Comparison of ENCODE assay signal across 2 cellular contexts in genomic region chr1:92834617-92835016, GRCh38.
A peak's percentile ranks its signal among the peaks of the same experiment; 100 is the strongest.
TF ChIP-seq lines count a peak whose summit lies in the region.

No MANE protein-coding gene starts in this region.

TF ChIP-seq in IMR-90, 13 proteins besides CTCF, POLR2A, EP300 and RAD21:
- TF ChIP-seq ELK1 (IDR thresholded peaks at IDR 0.05; ENCODE audit: borderline replicate concordance, low read depth, low read length) (no peak), MAFK (IDR thresholded peaks at IDR 0.05; ENCODE audit: low read depth, low read length) (no peak), USF2 (IDR thresholded peaks at IDR 0.05; ENCODE audit: low read depth, low read length) (no peak)

TF ChIP-seq in K562, 482 proteins besides CTCF, POLR2A, EP300 and RAD21:
- TF ChIP-seq SIRT6 (IDR thresholded peaks at IDR 0.05; ENCODE audit: low read depth, low read length) (no peak), HOMEZ (CRISPR knock-in tag; IDR thresholded peaks at IDR 0.05) (no peak), ZNF644 (tag; IDR thresholded peaks at IDR 0.05; ENCODE audit: low read depth) (no peak), DMBX1 (CRISPR knock-in tag; IDR thresholded peaks at IDR 0.05; ENCODE audit: borderline replicate concordance) (no peak), ATF7 (IDR thresholded peaks at IDR 0.05) (no peak), NR2F6 (CRISPR knock-in tag; IDR thresholded peaks at IDR 0.05) (no peak), RBFOX2 (IDR thresholded peaks at IDR 0.05; ENCODE audit: low read depth, low read length) (0 out of 2 replicates have a peak, but pooled peaks have one; percentile 43), ZFX (CRISPR knock-in tag; IDR thresholded peaks at IDR 0.05) (peak; percentile 26; the same call in 1 of the 2 replicates)
